1 cellular context compared by ENCODE assay signal in genomic region chr5:159249158-159249557, GRCh38.
TF ChIP-seq lines count a peak whose summit lies in the region.

No MANE protein-coding gene starts in this region.

TF ChIP-seq in K562, 482 proteins besides CTCF, POLR2A, EP300 and RAD21:
- no peak for TF ChIP-seq CBX3 (IDR thresholded peaks at IDR 0.05; ENCODE audit: borderline replicate concordance in 1 of 2, low read length in 2 of 2)
- TF ChIP-seq PBX2 (CRISPR knock-in tag; IDR thresholded peaks at IDR 0.05; ENCODE audit: low read depth): no peak
- TF ChIP-seq PBX2 (tag; conservative IDR thresholded peaks at IDR 0.05; ENCODE audit: low read depth): peak; percentile 52
- TF ChIP-seq MAFG (tag; conservative IDR thresholded peaks at IDR 0.05): peak; percentile 66; the same call in 1 of the 2 replicates
- TF ChIP-seq USF1 (CRISPR knock-in tag; IDR thresholded peaks at IDR 0.05): no peak
- peak; percentile 33; the same call in 1 of the 2 replicates for TF ChIP-seq C11orf30 (IDR thresholded peaks at IDR 0.05; ENCODE audit: low read depth)
- no peak for TF ChIP-seq ETS2 (tag; IDR thresholded peaks at IDR 0.05; ENCODE audit: borderline replicate concordance, poor library complexity, severe bottlenecking)
- TF ChIP-seq FOSL1 (tag; conservative IDR thresholded peaks at IDR 0.05): peak; percentile 51; the same call in 1 of the 2 replicates
- no peak for TF ChIP-seq ZKSCAN3 (CRISPR knock-in tag; IDR thresholded peaks at IDR 0.05)
- TF ChIP-seq RREB1 (CRISPR knock-in tag; IDR thresholded peaks at IDR 0.05): no peak
- peak; percentile 75 for TF ChIP-seq NFE2 (IDR thresholded peaks at IDR 0.05; ENCODE audit: low read depth)
- peak; percentile 55 for TF ChIP-seq MEIS2 (IDR thresholded peaks at IDR 0.05; ENCODE audit: partially characterized antibody)
- TF ChIP-seq ZNF785 (CRISPR knock-in tag; IDR thresholded peaks at IDR 0.05): no peak
- no peak for TF ChIP-seq ATF1 (CRISPR knock-in tag; IDR thresholded peaks at IDR 0.05)
- no peak for TF ChIP-seq ATF1 (tag; IDR thresholded peaks at IDR 0.05)
